ENCODE assay signal across 1 cellular context in genomic region chr18:59516356-59517155, GRCh38.
TF ChIP-seq lines count a peak whose summit lies in the region.

No MANE protein-coding gene starts in this region.

TF ChIP-seq in SK-N-SH treated with all-trans-retinoic acid at 6 μM for 48 hours, 23 proteins besides CTCF, POLR2A, EP300 and RAD21 (continued from another document):
- peak; percentile 93 for TF ChIP-seq CREB5 (CRISPR knock-in tag; IDR thresholded peaks at IDR 0.05; ENCODE audit: low read depth)
- TF ChIP-seq BACH2 (CRISPR knock-in tag; IDR thresholded peaks at IDR 0.05; ENCODE audit: borderline replicate concordance), result 0 out of 2 replicates have a peak, but pooled peaks have one; percentile 3
- peak; percentile 91 for TF ChIP-seq ISL1 (CRISPR knock-in tag; IDR thresholded peaks at IDR 0.05)
- no peak for TF ChIP-seq SNAI2 (CRISPR knock-in tag; IDR thresholded peaks at IDR 0.05)
- TF ChIP-seq ZFP30 (CRISPR knock-in tag; IDR thresholded peaks at IDR 0.05), result no peak
TF ChIP-seq in SK-N-SH treated with all-trans-retinoic acid at 6 μM for 48 hours: peak in this region for 10.
